ENCODE assay signal across 8 cellular contexts in the genomic region with DNA sequence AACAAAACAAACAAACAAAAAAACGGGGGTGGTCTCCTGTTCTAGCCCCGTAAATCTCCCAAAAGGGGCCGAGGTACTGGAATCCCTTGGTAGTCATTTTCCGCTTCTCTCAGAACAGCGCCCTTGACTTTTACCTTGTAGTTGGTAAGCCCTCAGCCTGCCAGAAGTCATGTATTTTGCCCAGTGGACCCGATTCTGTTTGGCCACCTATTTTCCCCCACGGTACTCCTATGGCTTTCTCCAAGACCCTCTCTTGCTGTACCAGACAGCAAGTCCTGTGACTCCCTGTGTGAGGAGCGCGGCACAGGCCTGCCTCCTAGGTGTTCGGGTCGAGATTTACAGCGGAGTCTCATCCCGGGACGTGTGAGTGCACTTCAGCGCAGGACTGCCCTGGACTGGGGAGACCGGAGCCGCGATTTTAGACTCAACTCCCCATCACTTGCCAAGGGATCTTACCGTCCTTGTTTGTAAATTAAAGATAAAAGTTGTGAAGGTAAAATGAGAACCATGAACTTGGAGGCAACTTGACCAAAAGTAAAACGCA. TPM values are rescaled to one million over a fixed set of nuclear protein-coding genes. Genes with fewer than 3 reads are reported as not detected.
DNase-seq lines count a peak whose midpoint lies in the region; ATAC-seq and TF ChIP-seq lines count a peak whose summit lies in the region.

No MANE protein-coding gene starts in this region.

- peak overlapping the region; percentile 76 to 79 for H3K9ac ChIP-seq in mucosa of rectum (ENCODE audit: low read depth in 1 of 2, low read length in 2 of 2)

- H3K27ac ChIP-seq in VCaP (peak overlapping the region; percentile 99), mucosa of rectum (ENCODE audit: low read depth in 2 of 2, low read length in 2 of 2) (peak overlapping the region; percentile 94 to 96)

- no peaks in the 10 kb centered on the region for H3K27me3 ChIP-seq in mucosa of rectum (ENCODE audit: control insufficient read depth in 2 of 2, insufficient read depth in 2 of 2, low read length in 2 of 2)

- ATAC-seq in GM19023 (IDR thresholded peaks at IDR 0.05; ENCODE audit: unreplicated experiment) (no peak), GM21529 (IDR thresholded peaks at IDR 0.05; ENCODE audit: unreplicated experiment) (no peak)

- peak; percentile 24 to 43 for DNase-seq in stimulated activated CD4-positive, alpha-beta T cell treated with anti-CD3 and anti-CD28 coated beads, Interleukin-2, amount 100 ng/mL, for 24 hours
- DNase-seq in stimulated activated CD4-positive, alpha-beta T cell treated with anti-CD3 and anti-CD28 coated beads, Interleukin-2, amount 100 ng/mL, for 48 hours, result no peak
- DNase-seq in effector CD4-positive, alpha-beta T cell, result peak; percentile 12
- peak; percentile 62 for DNase-seq in ureter (ENCODE audit: low spot score)

- H3K4me3 ChIP-seq in mucosa of rectum (ENCODE audit: low read length in 2 of 2), result peak overlapping the region in 1 of 2 donors; percentile 80

- peaks cover 19 to 31% of the 10 kb centered on the region in 2 donors for H3K36me3 ChIP-seq in mucosa of rectum (ENCODE audit: control insufficient read depth in 2 of 2, insufficient read depth in 2 of 2, low read length in 2 of 2)

- no peaks in the 10 kb centered on the region for H3K9me3 ChIP-seq in mucosa of rectum (ENCODE audit: control insufficient read depth in 2 of 2, low read length in 2 of 2)

- no peak for TF ChIP-seq CTCF in VCaP (conservative IDR thresholded peaks at IDR 0.05)

- peaks cover 52 to 53% of the 10 kb centered on the region in 2 donors for H3K4me1 ChIP-seq in mucosa of rectum (ENCODE audit: control insufficient read depth in 2 of 2, insufficient read depth in 2 of 2, low read length in 2 of 2)

RNA-seq across cellular contexts. Expression of gene MBD6, which starts 1.1 kb away (rescaled TPM):
- total RNA-seq in ureter, result 177 TPM

RNA-seq across cellular contexts. Expression of gene DDIT3, which starts 1.2 kb away (rescaled TPM):
- 30.8 TPM for total RNA-seq in ureter

RNA-seq across cellular contexts. Expression of gene DCTN2, which starts 25.4 kb away (rescaled TPM):
- 104 TPM for total RNA-seq in ureter

RNA-seq across cellular contexts. Expression of gene KIF5A, which starts 28.3 kb away (rescaled TPM):
- 0.99 TPM for total RNA-seq in ureter

RNA-seq across cellular contexts. Expression of gene MARS1, which starts 33.7 kb away (rescaled TPM):
- total RNA-seq in ureter, result 327 TPM

Comparison
In these comparisons a context has a peak if more than half of its experiments do, and no peak if none do; other contexts are left out.
1. DNase-seq: peak in stimulated activated CD4-positive, alpha-beta T cell treated with anti-CD3 and anti-CD28 coated beads, Interleukin-2, amount 100 ng/mL, for 24 hours (2 of 2), effector CD4-positive, alpha-beta T cell (single experiment) and ureter (single experiment); none in stimulated activated CD4-positive, alpha-beta T cell treated with anti-CD3 and anti-CD28 coated beads, Interleukin-2, amount 100 ng/mL, for 48 hours (0 of 2).